In genomic region chr13:97296740-97297139, GRCh38 we compare ENCODE assay signal across 16 cellular contexts.
DNase-seq lines count a peak whose midpoint lies in the region; ATAC-seq and TF ChIP-seq lines count a peak whose summit lies in the region.
"Had no signal": no experiment of that assay in that cellular context is flagged by ENCODE, and none has a peak within 500 bp of the region (broad histone marks: within the 10 kb centered on the region; RNA-seq: fewer than 3 reads in every experiment).

No MANE protein-coding gene starts in this region.

- no peak for TF ChIP-seq RAD21 in IMR-90 (IDR thresholded peaks at IDR 0.05; ENCODE audit: low read length)
- TF ChIP-seq RAD21 in liver (IDR thresholded peaks at IDR 0.05), result peak; percentile 19 to 35

- peak overlapping the region; percentile 85 for H2AK5ac ChIP-seq in IMR-90 (ENCODE audit: low read depth, low read length)

- no peaks in the 10 kb centered on the region for H3K9me3 ChIP-seq in IMR-90 (ENCODE audit: control insufficient read depth, insufficient read depth, low read length)
- H3K9me3 ChIP-seq in liver (ENCODE audit: control insufficient read depth in 4 of 4, low read length in 3 of 4), result no peaks in the 10 kb centered on the region
- no peaks in the 10 kb centered on the region for H3K9me3 ChIP-seq in skeletal muscle satellite cell (replicated peaks; ENCODE audit: low read length)
- H3K9me3 ChIP-seq: HAP-1 had no signal

- H2AFZ ChIP-seq in IMR-90 (replicated peaks; ENCODE audit: low read length, poor library complexity), result no peak overlapping the region

- no peak overlapping the region for H3K27ac ChIP-seq in IMR-90 (ENCODE audit: insufficient read depth, low read length)
- no peak overlapping the region for H3K27ac ChIP-seq in liver (ENCODE audit: low read depth in 1 of 2, low read length in 2 of 2)
- H3K27ac ChIP-seq: SK-N-MC had no signal

- no peaks in the 10 kb centered on the region for H3K36me3 Mint-ChIP-seq in chondrocyte (ENCODE audit: low read depth)

- H3K4me3 Mint-ChIP-seq in chondrocyte (ENCODE audit: unreplicated experiment), result no peak overlapping the region
- H3K4me3 Mint-ChIP-seq: B cell; CD8-positive, alpha-beta memory T cell had no signal

- H4K8ac ChIP-seq in IMR-90 (ENCODE audit: low read depth in 2 of 2, low read length in 2 of 2), result peak overlapping the region in 1 of 2 experiments; percentile 55; a peak in 2 of 4 replicates

- H4K5ac ChIP-seq in IMR-90 (ENCODE audit: low read depth, low read length), result no peak overlapping the region

- H3K9ac ChIP-seq in IMR-90 (ENCODE audit: low read depth, low read length) (no peak overlapping the region), liver (ENCODE audit: low read depth in 1 of 2, low read length in 2 of 2) (no peak overlapping the region), skeletal muscle satellite cell (ENCODE audit: low read depth, low read length) (no peak overlapping the region)

- peaks cover 26% of the 10 kb centered on the region for H3K9me1 ChIP-seq in IMR-90 (ENCODE audit: insufficient read depth, low read length)

- dilution Hi-C loops in IMR-90 (cut with HindIII; ENCODE audit: low sequenced_read_pairs, unreplicated experiment), result no loop called here

- peaks cover 47% of the 10 kb centered on the region for H3K4me1 Mint-ChIP-seq in chondrocyte (ENCODE audit: low read depth)

- H3K36me3 ChIP-seq in IMR-90 (ENCODE audit: control insufficient read depth, insufficient read depth, low read length) (peaks cover 12% of the 10 kb centered on the region), liver (ENCODE audit: control insufficient read depth in 4 of 4, insufficient read depth in 3 of 4, low read depth in 1 of 4, low read length in 3 of 4) (peaks cover 1 to 15% (median 2%) of the 10 kb centered on the region in 4 donors), skeletal muscle satellite cell (ENCODE audit: insufficient read depth, low read length) (no peaks in the 10 kb centered on the region)
- H3K36me3 ChIP-seq: HAP-1 had no signal

- peak overlapping the region; percentile 79; the same call in 1 of the 2 replicates for H2BK20ac ChIP-seq in IMR-90 (ENCODE audit: low read depth, low read length)

- H3K27me3 Mint-ChIP-seq in chondrocyte (ENCODE audit: low read depth), result no peaks in the 10 kb centered on the region
- H3K27me3 Mint-ChIP-seq: B cell; CD8-positive, alpha-beta memory T cell had no signal

- POLR2A ChIA-PET in IMR-90 (lab: Charles Lee; ENCODE audit: unreplicated experiment), result interaction anchor here (0.9 kb wide), 1 partner anchor 11 kb away, joined by 3 read pairs; no protein-coding TSS in a partner anchor

- peak overlapping the region; percentile 87; the same call in 1 of the 2 replicates for H3K23ac ChIP-seq in IMR-90 (ENCODE audit: low read depth, low read length)

- H4K20me1 ChIP-seq in IMR-90 (ENCODE audit: insufficient read depth, low read length), result peaks cover 36% of the 10 kb centered on the region; the same call in 1 of the 2 replicates

- no peak overlapping the region for H3K18ac ChIP-seq in IMR-90 (ENCODE audit: low read depth, low read length)

- H2AK9ac ChIP-seq in IMR-90 (replicated peaks; ENCODE audit: low read depth, low read length, poor library complexity), result no peak overlapping the region

- no peak overlapping the region for H3K4me3 ChIP-seq in IMR-90 (ENCODE audit: insufficient read depth, low read depth, low read length)
- H3K4me3 ChIP-seq in liver (ENCODE audit: low read depth in 1 of 3, low read length in 3 of 3), result no peak overlapping the region
- no peak overlapping the region for H3K4me3 ChIP-seq in skeletal muscle satellite cell (ENCODE audit: low read length)
- H3K4me3 ChIP-seq: HAP-1, SK-N-MC had no signal

- H2BK15ac ChIP-seq in IMR-90 (ENCODE audit: low read depth, low read length), result peak overlapping the region; percentile 76; the same call in 2 of the 3 replicates

- peak overlapping the region; percentile 81 for H2BK120ac ChIP-seq in IMR-90 (ENCODE audit: low read depth, low read length)

- H4K91ac ChIP-seq in IMR-90 (ENCODE audit: insufficient read depth, low read depth, low read length), result peak overlapping the region; percentile 45; the same call in 1 of the 2 replicates

- H3K56ac ChIP-seq in IMR-90 (ENCODE audit: extremely low read depth, insufficient read depth, low read length), result no peak overlapping the region; the same call in 1 of the 2 replicates

- no peaks in the 10 kb centered on the region for H3K27me3 ChIP-seq in IMR-90 (ENCODE audit: control insufficient read depth, insufficient read depth, low read length)
- H3K27me3 ChIP-seq in liver (ENCODE audit: control insufficient read depth in 4 of 4, insufficient read depth in 4 of 4, low read length in 3 of 4), result no peaks in the 10 kb centered on the region
- no peaks in the 10 kb centered on the region for H3K27me3 ChIP-seq in skeletal muscle satellite cell (ENCODE audit: control insufficient read depth, insufficient read depth, low read length)

- in situ Hi-C loops in IMR-90 (cut with MboI; ENCODE audit: low sequenced_read_pairs), result no loop called here

- no peak for ATAC-seq in IMR-90 (ENCODE audit: low read depth)
- ATAC-seq: Right ventricle myocardium inferior had no signal

- peak overlapping the region; percentile 94 for H3K27ac Mint-ChIP-seq in chondrocyte (ENCODE audit: unreplicated experiment)
- H3K27ac Mint-ChIP-seq: B cell; CD8-positive, alpha-beta memory T cell had no signal

- H3K79me1 ChIP-seq in IMR-90 (ENCODE audit: low read depth in 1 of 2, low read length in 2 of 2), result peaks cover 49 to 69% of the 10 kb centered on the region in 2 experiments

- H3K9me3 Mint-ChIP-seq in chondrocyte (ENCODE audit: low read depth), result no peaks in the 10 kb centered on the region
- H3K9me3 Mint-ChIP-seq: CD8-positive, alpha-beta memory T cell had no signal

- no peak for TF ChIP-seq POLR2A in IMR-90 (IDR thresholded peaks at IDR 0.05; ENCODE audit: low read depth, low read length)

- H3K4me1 ChIP-seq in IMR-90 (ENCODE audit: control insufficient read depth, insufficient read depth, low read length) (peaks cover 21% of the 10 kb centered on the region), liver (ENCODE audit: control insufficient read depth in 4 of 4, insufficient read depth in 4 of 4, low read length in 3 of 4) (peaks cover 7 to 42% (median 15%) of the 10 kb centered on the region in 4 donors), skeletal muscle satellite cell (ENCODE audit: control insufficient read depth, insufficient read depth, low read length) (peaks cover 26% of the 10 kb centered on the region)
- H3K4me1 ChIP-seq: HAP-1 had no signal

- H2BK5ac ChIP-seq in IMR-90 (ENCODE audit: low read depth, low read length, poor library complexity, severe bottlenecking), result peak overlapping the region; percentile 20

- CTCF ChIA-PET in IMR-90 (lab: Yijun Ruan, JAX), result interaction anchor here (0.9 kb wide), 1 partner anchor 74 kb away, joined by 3 read pairs; no protein-coding TSS in a partner anchor

- DNase-seq in IMR-90 (no peak), chondrocyte (ENCODE audit: low spot score) (no peak), DMS114 treated with DMSO at 0.1 percent for 48 hours (lab: John Stamatoyannopoulos, UW; ENCODE audit: unreplicated experiment) (no peak), GM19240 (ENCODE audit: insufficient read length, low spot score) (no peak), NCI-H446 (lab: John Stamatoyannopoulos, UW) (no peak)
- DNase-seq: CD8-positive, alpha-beta memory T cell; DMS153; KG1; NCI-H1092; NCI-H1694 treated with DMSO at 0.1 percent for 48 hours had no signal

- peak overlapping the region; percentile 67 for H3K4ac ChIP-seq in IMR-90 (ENCODE audit: low read depth, low read length)

- H3K14ac ChIP-seq in IMR-90 (replicated peaks; ENCODE audit: low read depth, low read length), result peak overlapping the region; percentile 38

- no TSS peak for BruUV-seq in IMR-90 (replicated peaks; lab: Mats Ljungman, UMichigan)

- H3K4me2 ChIP-seq in IMR-90 (ENCODE audit: low read depth, low read length), result no peak overlapping the region
- H3K4me2 ChIP-seq in skeletal muscle satellite cell (ENCODE audit: low read length), result peak overlapping the region; percentile 64

- intact Hi-C loops in IMR-90 (cut with micrococcal nuclease), result no loop called here

- TF ChIP-seq CTCF in IMR-90 (conservative IDR thresholded peaks at IDR 0.05; ENCODE audit: low read depth, low read length), result no peak
- no peak for TF ChIP-seq CTCF in chondrocyte (IDR thresholded peaks at IDR 0.05)
- no peak for TF ChIP-seq CTCF in liver (IDR thresholded peaks at IDR 0.05; ENCODE audit: low read depth, low read length, missing input control)

TF ChIP-seq in IMR-90, 13 proteins besides CTCF, POLR2A, EP300 and RAD21:
- no peak for TF ChIP-seq RFX5 (IDR thresholded peaks at IDR 0.05; ENCODE audit: low read depth, low read length)
- no peak for TF ChIP-seq BHLHE40 (IDR thresholded peaks at IDR 0.05; ENCODE audit: low read depth, low read length)
- TF ChIP-seq FOS (IDR thresholded peaks at IDR 0.05; ENCODE audit: low read depth, low read length), result no peak
- no peak for TF ChIP-seq RCOR1 (IDR thresholded peaks at IDR 0.05; ENCODE audit: insufficient replicate concordance, low read length)
- TF ChIP-seq MXI1 (IDR thresholded peaks at IDR 0.05; ENCODE audit: borderline replicate concordance, low read depth, low read length), result no peak
TF ChIP-seq in IMR-90: peak in this region for 0.

TF ChIP-seq in liver, 16 proteins besides CTCF, POLR2A, EP300 and RAD21 (continues in another document):
- TF ChIP-seq SP1 (IDR thresholded peaks at IDR 0.05) (peak; percentile 51), RXRA (IDR thresholded peaks at IDR 0.05) (peak; percentile 53 to 72), GABPA (IDR thresholded peaks at IDR 0.05 in 1 of 2, conservative IDR thresholded peaks at IDR 0.05 in 1 of 2) (no peak), JUND (IDR thresholded peaks at IDR 0.05) (peak in 1 of 2 donors; percentile 79), FOXA1 (IDR thresholded peaks at IDR 0.05) (no peak), EGR1 (IDR thresholded peaks at IDR 0.05; ENCODE audit: low read depth in 2 of 2) (peak in 1 of 2 donors; percentile 38)
